31 cellular contexts compared by ENCODE assay signal in the genomic region with DNA sequence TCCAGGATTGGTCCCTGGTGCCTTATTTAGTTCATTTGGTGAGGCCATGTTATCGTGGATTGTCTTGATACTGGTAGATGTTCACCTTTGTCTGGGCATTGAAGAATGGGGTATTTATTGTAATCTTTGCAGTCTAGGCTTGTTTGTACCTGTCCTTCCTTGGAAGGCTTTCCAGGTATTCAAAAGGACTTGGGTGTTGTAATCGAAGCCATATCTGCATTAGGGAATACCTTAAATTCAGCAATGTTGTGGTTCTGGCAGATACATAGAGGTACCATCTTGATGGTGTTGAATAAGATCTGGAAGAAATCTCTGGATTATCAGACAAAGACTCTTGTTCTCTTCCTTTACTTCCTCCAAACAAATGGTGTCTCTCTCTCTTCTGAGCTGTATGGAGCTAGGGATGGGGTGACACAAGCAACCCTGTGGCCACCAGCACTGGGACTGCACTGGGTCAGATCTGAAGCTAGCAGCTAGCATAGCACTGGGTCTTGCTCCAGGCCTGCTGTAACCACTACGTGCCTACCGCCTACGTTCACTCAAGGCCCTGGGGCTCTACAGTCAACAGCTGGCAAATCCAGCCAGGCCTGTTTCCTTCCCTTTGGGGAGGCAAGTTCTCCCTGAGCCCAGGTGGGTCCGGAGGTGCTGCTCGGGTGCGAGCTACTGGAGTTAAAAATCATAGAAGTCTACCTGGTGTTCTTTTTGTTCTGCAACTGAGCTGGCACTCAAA.
"Had no signal": no experiment of that assay in that cellular context is flagged by ENCODE, and none has a peak within 500 bp of the region (broad histone marks: within the 10 kb centered on the region; RNA-seq: fewer than 3 reads in every experiment).

No MANE protein-coding gene starts in this region.

- H3K9me3 ChIP-seq: adrenal gland, body of pancreas, ovary, thyroid gland had no signal

- H3K27me3 Mint-ChIP-seq: activated CD8-positive, alpha-beta memory T cell treated with anti-CD3 and anti-CD28 coated beads, Interleukin-2, amount 10 ng/mL, durations not matched to agents 7 days and 5 days; naive B cell; progenitor cell of endocrine pancreas; stimulated activated memory B cell treated with anti-CD40 and anti-IgM and Interleukin-4, amounts not matched to agents 10 μg/mL and 1 μg/mL and 100 μg/mL, for 72 hours had no signal

- H3K27me3 ChIP-seq: adrenal gland, body of pancreas, esophagus muscularis mucosa, ovary, sigmoid colon, thyroid gland had no signal

- H3K4me3 ChIP-seq: adrenal gland, body of pancreas, coronary artery, esophagus muscularis mucosa, ovary, sigmoid colon, thyroid gland had no signal

- H3K4me3 Mint-ChIP-seq: activated CD4-positive, alpha-beta T cell treated with anti-CD3 and anti-CD28 coated beads for 36 hours; activated CD8-positive, alpha-beta memory T cell treated with anti-CD3 and anti-CD28 coated beads, Interleukin-2, amount 10 ng/mL, durations not matched to agents 7 days and 5 days; activated CD8-positive, alpha-beta T cell treated with anti-CD3 and anti-CD28 coated beads, Interleukin-2, amount 10 ng/mL, durations not matched to agents 7 days and 5 days; activated naive CD8-positive, alpha-beta T cell treated with anti-CD3 and anti-CD28 coated beads for 36 hours; activated T-cell treated with anti-CD3 and anti-CD28 coated beads, Interleukin-2, amount 50 U/mL, for 72 hours; effector memory CD8-positive, alpha-beta T cell; mesothelial cell of epicardium; naive B cell; nephron progenitor cell; stimulated activated memory B cell treated with anti-CD40 and anti-IgM and Interleukin-4, amounts not matched to agents 10 μg/mL and 1 μg/mL and 100 μg/mL, for 72 hours; stimulated activated naive CD8-positive, alpha-beta T cell treated with anti-CD3 and anti-CD28 coated beads, Interleukin-15, amount 100 ng/mL, for 72 hours; T-helper 2 cell treated with Interferon-gamma antibody and Interleukin-4, amounts not matched to agents 5 μg/mL and 100 μg/mL, for 36 hours had no signal

- DNase-seq: activated CD4-positive, alpha-beta T cell treated with anti-CD3 and anti-CD28 coated beads for 36 hours; activated CD4-positive, CD25-positive, alpha-beta regulatory T cell; activated CD8-positive, alpha-beta memory T cell treated with anti-CD3 and anti-CD28 coated beads, Interleukin-2, amount 10 ng/mL, durations not matched to agents 7 days and 5 days; activated CD8-positive, alpha-beta T cell treated with anti-CD3 and anti-CD28 coated beads, Interleukin-2, amount 10 ng/mL, durations not matched to agents 7 days and 5 days; activated naive CD4-positive, alpha-beta T cell treated with Interleukin-2 at 50 U/mL for 16 hours; activated naive CD8-positive, alpha-beta T cell treated with anti-CD3 and anti-CD28 coated beads for 36 hours; activated T-cell treated with anti-CD3 and anti-CD28 coated beads, Interleukin-2, amount 50 U/mL, for 72 hours; adrenal gland; aorta; body of pancreas; effector memory CD8-positive, alpha-beta T cell; foreskin melanocyte; left colon; naive B cell; nephron progenitor cell; ovary; sigmoid colon; small intestine; stimulated activated CD4-positive, alpha-beta T cell treated with anti-CD3 and anti-CD28 coated beads, Interleukin-1b, Interleukin-23, amount 100 ng/mL, for 48 hours; stimulated activated CD4-positive, alpha-beta T cell treated with anti-CD3 and anti-CD28 coated beads, Interleukin-4, amount 100 ng/mL, for 4 hours; stimulated activated CD8-positive, alpha-beta memory T cell treated with anti-CD3 and anti-CD28 coated beads, Interleukin-4, amount 100 ng/mL, for 48 hours; stimulated activated naive CD8-positive, alpha-beta T cell treated with anti-CD3 and anti-CD28 coated beads, Interleukin-15, amount 100 ng/mL, for 72 hours; substantia nigra; T-helper 1 cell; thyroid gland had no signal

- H3K9me3 Mint-ChIP-seq: activated naive CD8-positive, alpha-beta T cell treated with anti-CD3 and anti-CD28 coated beads for 36 hours; effector memory CD8-positive, alpha-beta T cell; naive B cell; stimulated activated memory B cell treated with anti-CD40 and anti-IgM and Interleukin-4, amounts not matched to agents 10 μg/mL and 1 μg/mL and 100 μg/mL, for 72 hours; stimulated activated naive CD8-positive, alpha-beta T cell treated with anti-CD3 and anti-CD28 coated beads, Interleukin-15, amount 100 ng/mL, for 72 hours; T-helper 2 cell treated with Interferon-gamma antibody and Interleukin-4, amounts not matched to agents 5 μg/mL and 100 μg/mL, for 36 hours had no signal

- H3K4me1 ChIP-seq: adrenal gland, body of pancreas, esophagus muscularis mucosa, sigmoid colon, thyroid gland had no signal

- H3K36me3 ChIP-seq: adrenal gland, esophagus muscularis mucosa, ovary, sigmoid colon, thyroid gland had no signal

- H3K27ac ChIP-seq: adrenal gland, body of pancreas, coronary artery, esophagus muscularis mucosa, ovary, sigmoid colon, thyroid gland had no signal

- H3K27ac Mint-ChIP-seq: activated CD4-positive, alpha-beta T cell treated with anti-CD3 and anti-CD28 coated beads for 36 hours; activated CD8-positive, alpha-beta memory T cell treated with anti-CD3 and anti-CD28 coated beads, Interleukin-2, amount 10 ng/mL, durations not matched to agents 7 days and 5 days; activated CD8-positive, alpha-beta T cell treated with anti-CD3 and anti-CD28 coated beads, Interleukin-2, amount 10 ng/mL, durations not matched to agents 7 days and 5 days; activated naive CD8-positive, alpha-beta T cell treated with anti-CD3 and anti-CD28 coated beads for 36 hours; activated T-cell treated with anti-CD3 and anti-CD28 coated beads, Interleukin-2, amount 50 U/mL, for 72 hours; effector memory CD8-positive, alpha-beta T cell; mesothelial cell of epicardium; progenitor cell of endocrine pancreas; stimulated activated memory B cell treated with anti-CD40 and anti-IgM and Interleukin-4, amounts not matched to agents 10 μg/mL and 1 μg/mL and 100 μg/mL, for 72 hours; T-helper 2 cell treated with Interferon-gamma antibody and Interleukin-4, amounts not matched to agents 5 μg/mL and 100 μg/mL, for 36 hours had no signal

- H3K4me1 Mint-ChIP-seq: mesothelial cell of epicardium; stimulated activated naive CD8-positive, alpha-beta T cell treated with anti-CD3 and anti-CD28 coated beads, Interleukin-15, amount 100 ng/mL, for 72 hours had no signal

- H3K36me3 Mint-ChIP-seq: activated CD8-positive, alpha-beta memory T cell treated with anti-CD3 and anti-CD28 coated beads, Interleukin-2, amount 10 ng/mL, durations not matched to agents 7 days and 5 days; activated naive CD8-positive, alpha-beta T cell treated with anti-CD3 and anti-CD28 coated beads for 36 hours; naive B cell; stimulated activated memory B cell treated with anti-CD40 and anti-IgM and Interleukin-4, amounts not matched to agents 10 μg/mL and 1 μg/mL and 100 μg/mL, for 72 hours had no signal

- ATAC-seq: activated CD4-positive, alpha-beta T cell treated with anti-CD3 and anti-CD28 coated beads for 36 hours; activated CD8-positive, alpha-beta memory T cell treated with anti-CD3 and anti-CD28 coated beads, Interleukin-2, amount 10 ng/mL, durations not matched to agents 7 days and 5 days; activated CD8-positive, alpha-beta T cell treated with anti-CD3 and anti-CD28 coated beads, Interleukin-2, amount 10 ng/mL, durations not matched to agents 7 days and 5 days; activated T-cell treated with anti-CD3 and anti-CD28 coated beads, Interleukin-2, amount 50 U/mL, for 72 hours; body of pancreas; effector memory CD8-positive, alpha-beta T cell; left colon; stimulated activated memory B cell treated with anti-CD40 and anti-IgM and Interleukin-4, amounts not matched to agents 10 μg/mL and 1 μg/mL and 100 μg/mL, for 72 hours; stimulated activated naive CD8-positive, alpha-beta T cell treated with anti-CD3 and anti-CD28 coated beads, Interleukin-15, amount 100 ng/mL, for 72 hours had no signal
